In the genomic region with DNA sequence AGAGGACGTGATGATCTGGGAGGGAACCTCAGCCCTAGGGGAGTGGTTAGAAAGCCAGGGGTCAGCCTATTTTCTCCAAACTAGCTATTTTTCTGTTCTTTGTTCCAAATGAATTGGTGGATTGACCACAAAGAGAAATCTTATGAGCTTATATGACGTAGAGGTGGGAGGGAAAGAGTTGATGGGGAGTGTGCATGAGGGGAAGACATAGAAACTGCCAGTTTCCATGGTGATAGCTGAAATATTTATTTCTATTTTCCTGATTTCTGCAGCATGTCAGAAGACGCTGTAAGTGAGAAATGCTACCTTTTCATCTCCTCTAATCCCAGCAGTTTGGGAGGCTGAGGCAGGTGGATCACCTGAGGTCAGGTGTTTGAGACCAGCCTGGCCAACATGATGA, we compare ENCODE assay signal across 2 cellular contexts.
A peak's percentile ranks its signal among the peaks of the same experiment; 100 is the strongest.
TF ChIP-seq lines count a peak whose summit lies in the region.

No MANE protein-coding gene starts in this region.

TF ChIP-seq in K562, 482 proteins besides CTCF, POLR2A, EP300 and RAD21 (continued from another document):
- no peak for TF ChIP-seq ZNF75A (CRISPR knock-in tag; IDR thresholded peaks at IDR 0.05)

TF ChIP-seq in neural cell, 6 proteins besides CTCF, POLR2A, EP300 and RAD21:
- TF ChIP-seq, protein P1, sequence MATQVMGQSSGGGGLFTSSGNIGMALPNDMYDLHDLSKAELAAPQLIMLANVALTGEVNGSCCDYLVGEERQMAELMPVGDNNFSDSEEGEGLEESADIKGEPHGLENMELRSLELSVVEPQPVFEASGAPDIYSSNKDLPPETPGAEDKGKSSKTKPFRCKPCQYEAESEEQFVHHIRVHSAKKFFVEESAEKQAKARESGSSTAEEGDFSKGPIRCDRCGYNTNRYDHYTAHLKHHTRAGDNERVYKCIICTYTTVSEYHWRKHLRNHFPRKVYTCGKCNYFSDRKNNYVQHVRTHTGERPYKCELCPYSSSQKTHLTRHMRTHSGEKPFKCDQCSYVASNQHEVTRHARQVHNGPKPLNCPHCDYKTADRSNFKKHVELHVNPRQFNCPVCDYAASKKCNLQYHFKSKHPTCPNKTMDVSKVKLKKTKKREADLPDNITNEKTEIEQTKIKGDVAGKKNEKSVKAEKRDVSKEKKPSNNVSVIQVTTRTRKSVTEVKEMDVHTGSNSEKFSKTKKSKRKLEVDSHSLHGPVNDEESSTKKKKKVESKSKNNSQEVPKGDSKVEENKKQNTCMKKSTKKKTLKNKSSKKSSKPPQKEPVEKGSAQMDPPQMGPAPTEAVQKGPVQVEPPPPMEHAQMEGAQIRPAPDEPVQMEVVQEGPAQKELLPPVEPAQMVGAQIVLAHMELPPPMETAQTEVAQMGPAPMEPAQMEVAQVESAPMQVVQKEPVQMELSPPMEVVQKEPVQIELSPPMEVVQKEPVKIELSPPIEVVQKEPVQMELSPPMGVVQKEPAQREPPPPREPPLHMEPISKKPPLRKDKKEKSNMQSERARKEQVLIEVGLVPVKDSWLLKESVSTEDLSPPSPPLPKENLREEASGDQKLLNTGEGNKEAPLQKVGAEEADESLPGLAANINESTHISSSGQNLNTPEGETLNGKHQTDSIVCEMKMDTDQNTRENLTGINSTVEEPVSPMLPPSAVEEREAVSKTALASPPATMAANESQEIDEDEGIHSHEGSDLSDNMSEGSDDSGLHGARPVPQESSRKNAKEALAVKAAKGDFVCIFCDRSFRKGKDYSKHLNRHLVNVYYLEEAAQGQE (IDR thresholded peaks at IDR 0.05; ENCODE audit: borderline replicate concordance) = peak; percentile 63
- TF ChIP-seq EZH2 (IDR thresholded peaks at IDR 0.05; ENCODE audit: borderline replicate concordance, insufficient read depth, low read length, poor library complexity, severe bottlenecking) = no peak
- no peak for TF ChIP-seq TAF1 (IDR thresholded peaks at IDR 0.05; ENCODE audit: low read depth)
- TF ChIP-seq POLR2AphosphoS5 (IDR thresholded peaks at IDR 0.05) = peak; percentile 44
- TF ChIP-seq SMC3 (conservative IDR thresholded peaks at IDR 0.05; ENCODE audit: poor library complexity) = no peak
